In the genomic region with DNA sequence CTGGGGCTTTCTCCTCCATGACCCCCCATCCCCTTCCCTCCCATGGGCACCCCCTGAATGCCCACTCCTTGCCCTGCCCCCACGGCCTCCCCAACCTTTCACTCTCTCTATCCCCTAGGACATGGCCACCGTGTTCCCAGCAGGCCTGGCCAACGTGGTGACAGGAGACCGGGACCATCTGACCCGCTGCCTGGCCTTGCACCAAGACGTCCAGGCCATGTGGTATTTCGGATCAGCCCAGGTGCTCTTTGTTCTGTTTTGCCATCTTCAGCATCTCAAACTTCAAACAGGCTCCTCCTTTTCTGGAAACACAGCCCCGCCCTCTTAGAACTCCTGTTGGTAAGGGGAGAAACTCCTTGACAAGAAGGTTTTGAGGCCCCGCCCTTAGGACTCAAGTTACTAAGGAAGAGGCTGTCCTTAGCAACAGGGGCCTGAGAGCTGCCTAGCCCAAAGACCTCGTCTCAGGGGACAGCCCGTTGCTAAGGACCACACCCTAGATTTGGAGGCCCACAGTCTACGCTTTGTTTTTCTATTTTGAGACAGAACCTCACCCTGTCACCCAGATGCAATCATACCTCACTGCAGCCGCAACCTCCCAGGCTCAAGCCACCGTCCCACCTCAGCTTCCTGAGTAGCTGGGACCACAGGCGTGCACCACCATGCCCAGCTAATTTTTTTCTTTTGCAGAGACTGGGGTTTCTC, we compare ENCODE assay signal across 8 cellular contexts. TPM values are rescaled to one million over a fixed set of nuclear protein-coding genes. Genes with fewer than 3 reads are reported as not detected.
A peak's percentile ranks its signal among the peaks of the same experiment; 100 is the strongest.
DNase-seq lines count a peak whose midpoint lies in the region; ATAC-seq and TF ChIP-seq lines count a peak whose summit lies in the region.

No MANE protein-coding gene starts in this region.

- 34 to 43% methylated on average over 15 of the region's 15 CpGs for WGBS in esophagus, 2 donors

- no peak for TF ChIP-seq CTCF in activated CD8-positive, alpha-beta T cell treated with anti-CD3 and anti-CD28 coated beads for 36 hours (IDR thresholded peaks at IDR 0.05)
- no peak for TF ChIP-seq CTCF in parathyroid adenoma (IDR thresholded peaks at IDR 0.05)

- H3K4me1 ChIP-seq in esophagus (ENCODE audit: control insufficient read depth in 2 of 2, insufficient read depth in 2 of 2, low read length in 1 of 2) (peaks cover 2 to 11% of the 10 kb centered on the region in 2 donors), parathyroid adenoma (peaks cover 4% of the 10 kb centered on the region)

- peaks cover 41% of the 10 kb centered on the region for H3K4me1 Mint-ChIP-seq in activated CD8-positive, alpha-beta T cell treated with anti-CD3 and anti-CD28 coated beads for 36 hours (ENCODE audit: low read depth)

- no peaks in the 10 kb centered on the region for H3K27me3 ChIP-seq in esophagus (ENCODE audit: control insufficient read depth in 1 of 2, insufficient read depth in 2 of 2, low read length in 2 of 2)
- H3K27me3 ChIP-seq in parathyroid adenoma (ENCODE audit: control insufficient read depth, insufficient read depth, low read length): no peaks in the 10 kb centered on the region

- H3K9me3 Mint-ChIP-seq in activated CD8-positive, alpha-beta T cell treated with anti-CD3 and anti-CD28 coated beads for 36 hours: no peaks in the 10 kb centered on the region

- POLR2A ChIA-PET in activated CD8-positive, alpha-beta T cell treated with anti-CD3 and anti-CD28 coated beads for 36 hours (lab: Charles Lee): interaction anchor here (1.2 to 6.3 kb wide), 3 partner anchors 15 to 27 kb away, joined by 3 to 63 read pairs (median 13); partner anchors contain the start of genes ALDH16A1, RPL13A and RPS11

- H3K4me3 ChIP-seq in esophagus (ENCODE audit: low read depth in 1 of 2, low read length in 2 of 2): no peak overlapping the region
- H3K4me3 ChIP-seq in parathyroid adenoma (ENCODE audit: low read depth, low read length): no peak overlapping the region

- H3K9me3 ChIP-seq in esophagus (ENCODE audit: control insufficient read depth in 2 of 2, insufficient read depth in 1 of 2, low read depth in 1 of 2, low read length in 1 of 2) (no peaks in the 10 kb centered on the region), parathyroid adenoma (ENCODE audit: control insufficient read depth, low read length) (no peaks in the 10 kb centered on the region)

- peak; percentile 93 for DNase-seq in DMS 273 treated with DMSO at 0.1 percent for 48 hours (lab: John Stamatoyannopoulos, UW)
- DNase-seq in NCI-H128 (lab: John Stamatoyannopoulos, UW; ENCODE audit: unreplicated experiment): peak; percentile 63
- peak; percentile 89 for DNase-seq in activated CD8-positive, alpha-beta T cell treated with anti-CD3 and anti-CD28 coated beads for 36 hours
- DNase-seq in NCI-H1048 (lab: John Stamatoyannopoulos, UW): no peak
- no peak for DNase-seq in NCI-H146 treated with DMSO at 0.1 percent for 48 hours (lab: John Stamatoyannopoulos, UW; ENCODE audit: unreplicated experiment)

- no peak overlapping the region for H2AFZ ChIP-seq in parathyroid adenoma

- H3K36me3 ChIP-seq in esophagus (ENCODE audit: control insufficient read depth in 2 of 2, insufficient read depth in 2 of 2, low read length in 1 of 2): peaks cover 0 to 15% of the 10 kb centered on the region in 2 donors
- no peaks in the 10 kb centered on the region for H3K36me3 ChIP-seq in parathyroid adenoma (ENCODE audit: control insufficient read depth, insufficient read depth, low read length)

- peak; percentile 62 for ATAC-seq in GM21619 (IDR thresholded peaks at IDR 0.05; ENCODE audit: unreplicated experiment)
- peak; percentile 60 for ATAC-seq in activated CD8-positive, alpha-beta T cell treated with anti-CD3 and anti-CD28 coated beads for 36 hours

- peak overlapping the region; percentile 95 for H3K27ac Mint-ChIP-seq in activated CD8-positive, alpha-beta T cell treated with anti-CD3 and anti-CD28 coated beads for 36 hours

- H3K27ac ChIP-seq in esophagus (ENCODE audit: low read depth in 2 of 2, low read length in 1 of 2): peak overlapping the region; percentile 94 to 96
- peak overlapping the region; percentile 43 for H3K27ac ChIP-seq in parathyroid adenoma

- H3K4me2 ChIP-seq in parathyroid adenoma (ENCODE audit: low read length): no peak overlapping the region

- intact Hi-C loops in activated CD8-positive, alpha-beta T cell treated with anti-CD3 and anti-CD28 coated beads for 36 hours (cut with micrococcal nuclease): no loop called here

- H3K36me3 Mint-ChIP-seq in activated CD8-positive, alpha-beta T cell treated with anti-CD3 and anti-CD28 coated beads for 36 hours (ENCODE audit: low read depth): peaks cover 11% of the 10 kb centered on the region

- H3K9ac ChIP-seq in parathyroid adenoma: no peak overlapping the region

- peak overlapping the region; percentile 24 for H3K4me3 Mint-ChIP-seq in activated CD8-positive, alpha-beta T cell treated with anti-CD3 and anti-CD28 coated beads for 36 hours

- no peaks in the 10 kb centered on the region for H3K27me3 Mint-ChIP-seq in activated CD8-positive, alpha-beta T cell treated with anti-CD3 and anti-CD28 coated beads for 36 hours

- CTCF ChIA-PET in activated CD8-positive, alpha-beta T cell treated with anti-CD3 and anti-CD28 coated beads for 36 hours (lab: Charles Lee): interaction anchor here (1.8 to 5.3 kb wide), 4 partner anchors 14 to 137 kb away, joined by 6 to 27 read pairs (median 18); partner anchors contain the start of genes ALDH16A1 and PIH1D1

- H3K79me2 ChIP-seq in parathyroid adenoma: no peaks in the 10 kb centered on the region

RNA-seq across cellular contexts. Expression of gene FLT3LG, which starts 5.1 kb away (rescaled TPM):
- 10 to 100 TPM; 57.7 to 61.2 TPM for total RNA-seq in activated CD8-positive, alpha-beta T cell treated with anti-CD3 and anti-CD28 coated beads for 36 hours
- 1 to 10 TPM; 7.2 to 9.5 TPM for polyA plus RNA-seq in esophagus

RNA-seq across cellular contexts. Expression of gene ALDH16A1, which starts 15.9 kb away (rescaled TPM):
- total RNA-seq in activated CD8-positive, alpha-beta T cell treated with anti-CD3 and anti-CD28 coated beads for 36 hours: 10 to 100 TPM; 24.6 to 24.8 TPM
- 10 to 100 TPM; 29.4 to 29.9 TPM for polyA plus RNA-seq in esophagus

RNA-seq across cellular contexts. Expression of gene PIH1D1, which starts 17.3 kb away (rescaled TPM):
- total RNA-seq in activated CD8-positive, alpha-beta T cell treated with anti-CD3 and anti-CD28 coated beads for 36 hours: 100 to 1,000 TPM; 124 to 126 TPM
- polyA plus RNA-seq in esophagus: 10 to 100 TPM; 63.5 to 65.3 TPM

RNA-seq across cellular contexts. Expression of gene RPL13A, which starts 18.5 kb away (rescaled TPM):
- 1,000 to 10,000 TPM; 4,285 to 4,329 TPM for total RNA-seq in activated CD8-positive, alpha-beta T cell treated with anti-CD3 and anti-CD28 coated beads for 36 hours
- 1,000 to 10,000 TPM; 1,631 to 2,695 TPM for polyA plus RNA-seq in esophagus

RNA-seq across cellular contexts. Expression of gene RPS11, which starts 27.3 kb away (rescaled TPM):
- 1,000 to 10,000 TPM; 3,251 to 3,427 TPM for total RNA-seq in activated CD8-positive, alpha-beta T cell treated with anti-CD3 and anti-CD28 coated beads for 36 hours
- 1,000 to 10,000 TPM; 3,079 to 3,912 TPM for polyA plus RNA-seq in esophagus

Comparison
In these comparisons a context has a peak if more than half of its experiments do, and no peak if none do; other contexts are left out.
1. DNase-seq: peak in DMS 273 treated with DMSO at 0.1 percent for 48 hours (single experiment), NCI-H128 (single experiment) and activated CD8-positive, alpha-beta T cell treated with anti-CD3 and anti-CD28 coated beads for 36 hours (single experiment); none in NCI-H1048 (single experiment) and NCI-H146 treated with DMSO at 0.1 percent for 48 hours (single experiment).